In the genomic region with DNA sequence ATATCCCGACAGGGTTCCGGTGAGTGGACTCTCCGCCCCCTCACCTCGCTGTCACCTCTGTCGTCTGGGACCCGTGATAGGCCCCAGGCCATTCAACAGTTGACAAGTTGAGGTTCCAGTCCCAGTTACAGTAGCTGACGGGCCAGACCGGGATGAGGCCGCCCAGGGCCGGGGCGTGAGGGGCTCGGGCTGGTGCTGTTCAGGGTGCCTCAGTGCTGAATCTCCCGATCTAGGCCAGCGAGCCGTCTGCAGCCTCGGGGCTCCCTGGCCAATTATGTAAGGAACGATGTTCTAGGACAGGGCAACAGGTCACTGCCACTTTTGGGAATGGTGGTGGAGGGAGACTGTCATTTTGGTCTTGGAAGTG, we compare ENCODE assay signal across 9 cellular contexts. TPM values are rescaled to one million over a fixed set of nuclear protein-coding genes. Genes with fewer than 3 reads are reported as not detected.
DNase-seq lines count a peak whose midpoint lies in the region; ATAC-seq and TF ChIP-seq lines count a peak whose summit lies in the region.
"Had no signal": no experiment of that assay in that cellular context is flagged by ENCODE, and none has a peak within 500 bp of the region (broad histone marks: within the 10 kb centered on the region; RNA-seq: fewer than 3 reads in every experiment).

No MANE protein-coding gene starts in this region.

- ATAC-seq in CD8-positive, alpha-beta T cell, result no peak
- ATAC-seq in HG02571 (IDR thresholded peaks at IDR 0.05; ENCODE audit: unreplicated experiment) (peak; percentile 1), naive B cell (ENCODE audit: low read depth in 2 of 2) (no peak), HG03565 (IDR thresholded peaks at IDR 0.05; ENCODE audit: unreplicated experiment) (no peak)

- peak overlapping the region; percentile 94 for H3K4me3 Mint-ChIP-seq in CD8-positive, alpha-beta T cell
- peak overlapping the region; percentile 80 to 100 (median 94) for H3K4me3 Mint-ChIP-seq in naive B cell

- peaks cover 12% of the 10 kb centered on the region for H3K4me1 ChIP-seq in CD8-positive, alpha-beta T cell (ENCODE audit: insufficient read depth, low read length)
- H3K4me1 ChIP-seq in effector memory CD4-positive, alpha-beta T cell (ENCODE audit: control insufficient read depth, insufficient read depth, low read length, poor library complexity, severe bottlenecking), result peaks cover 17% of the 10 kb centered on the region

- TF ChIP-seq CTCF in CD8-positive, alpha-beta T cell (IDR thresholded peaks at IDR 0.05), result no peak

- peaks cover 43% of the 10 kb centered on the region for H3K36me3 Mint-ChIP-seq in CD8-positive, alpha-beta T cell
- peaks cover 0 to 5% of the 10 kb centered on the region in 2 donors for H3K36me3 Mint-ChIP-seq in naive B cell

- peak overlapping the region; percentile 81 for H3K27ac ChIP-seq in CD8-positive, alpha-beta T cell (ENCODE audit: low read depth, low read length)
- H3K27ac ChIP-seq in effector memory CD4-positive, alpha-beta T cell (ENCODE audit: insufficient read depth, low read length, poor library complexity, severe bottlenecking), result peak overlapping the region; percentile 83

- H3K27ac Mint-ChIP-seq in CD8-positive, alpha-beta T cell, result peak overlapping the region; percentile 78
- H3K27ac Mint-ChIP-seq in naive B cell, result peak overlapping the region; percentile 49 to 98 (median 84)

- DNase-seq in CD8-positive, alpha-beta T cell, result peak in 2 of 7 experiments; percentile 11 to 29
- peak; percentile 14 for DNase-seq in T follicular helper cell (ENCODE audit: low read depth)
- DNase-seq in effector memory CD4-positive, alpha-beta T cell, result peak in 1 of 3 donors; percentile 8
- DNase-seq in naive B cell, result no peak
- no peak for DNase-seq in SHP77 treated with DMSO at 0.1 percent for 48 hours (lab: John Stamatoyannopoulos, UW)
- no peak for DNase-seq in LoVo (ENCODE audit: low spot score)

- H3K27me3 ChIP-seq in CD8-positive, alpha-beta T cell (ENCODE audit: insufficient read depth, low read length), result no peaks in the 10 kb centered on the region
- no peaks in the 10 kb centered on the region for H3K27me3 ChIP-seq in effector memory CD4-positive, alpha-beta T cell (replicated peaks; ENCODE audit: control insufficient read depth, insufficient read depth, low read length, poor library complexity, severe bottlenecking)

- intact Hi-C loops in CD8-positive, alpha-beta T cell (cut with DNase I, micrococcal nuclease), result loop anchor here (1.0 to 5.0 kb wide), 10 partner anchors 11 to 1625 kb away; partner anchors contain the start of genes ADAT1 (in 2 of the 2), TMEM170A (in 2 of the 2), TMEM231 (in 2 of the 2) and CFDP1 (in 1 of the 2)

- POLR2A ChIA-PET in CD8-positive, alpha-beta T cell (lab: Charles Lee), result interaction anchor here (0.6 to 3.1 kb wide), 9 partner anchors 10 to 85 kb away, joined by 3 to 19 read pairs (median 4); partner anchors contain the start of genes ADAT1, KARS1, TERF2IP and TMEM231

- H3K9me3 Mint-ChIP-seq in CD8-positive, alpha-beta T cell, result no peaks in the 10 kb centered on the region
- no peaks in the 10 kb centered on the region for H3K9me3 Mint-ChIP-seq in naive B cell

- H3K36me3 ChIP-seq in CD8-positive, alpha-beta T cell (ENCODE audit: insufficient read depth, low read length), result peaks cover 17% of the 10 kb centered on the region
- peaks cover 18% of the 10 kb centered on the region for H3K36me3 ChIP-seq in effector memory CD4-positive, alpha-beta T cell (ENCODE audit: control insufficient read depth, insufficient read depth, low read length)

- CTCF ChIA-PET in CD8-positive, alpha-beta T cell (lab: Charles Lee), result interaction anchor here (0.8 to 4.8 kb wide), 5 partner anchors 46 to 133 kb away, joined by 3 to 22 read pairs (median 5); no protein-coding TSS in a partner anchor

- no peaks in the 10 kb centered on the region for H3K9me3 ChIP-seq in CD8-positive, alpha-beta T cell (ENCODE audit: low read length)
- no peaks in the 10 kb centered on the region for H3K9me3 ChIP-seq in effector memory CD4-positive, alpha-beta T cell (ENCODE audit: control insufficient read depth, low read length)

- peaks cover 49% of the 10 kb centered on the region for H3K4me1 Mint-ChIP-seq in CD8-positive, alpha-beta T cell (ENCODE audit: low read depth)
- peaks cover 35 to 58% (median 48%) of the 10 kb centered on the region in 3 donors for H3K4me1 Mint-ChIP-seq in naive B cell

- H3K4me3 ChIP-seq in CD8-positive, alpha-beta T cell (ENCODE audit: low read depth, low read length), result peak overlapping the region; percentile 98
- peak overlapping the region; percentile 97 for H3K4me3 ChIP-seq in effector memory CD4-positive, alpha-beta T cell (ENCODE audit: insufficient read depth, low read depth, low read length, poor library complexity, severe bottlenecking)

- peaks cover 15% of the 10 kb centered on the region for H3K27me3 Mint-ChIP-seq in CD8-positive, alpha-beta T cell (ENCODE audit: low read depth)
- peaks cover 0 to 14% (median 10%) of the 10 kb centered on the region in 3 donors for H3K27me3 Mint-ChIP-seq in naive B cell

RNA-seq across cellular contexts. Expression of gene GABARAPL2, which starts 0.7 kb away (rescaled TPM):
- total RNA-seq in CD8-positive, alpha-beta T cell, result 10 to 100 TPM; 37.4 to 39.4 TPM
- 100 to 1,000 TPM; 251 to 332 (median 315) TPM for polyA plus RNA-seq in naive B cell (ENCODE audit: low read depth in 6 of 6)

RNA-seq across cellular contexts. Expression of gene TMEM231, which starts 10.8 kb away (rescaled TPM):
- 1 to 10 TPM; 2.1 to 2.8 TPM for total RNA-seq in CD8-positive, alpha-beta T cell
- 1 to 10 TPM in 3 of 6 donors, under 1 TPM in 2, not detected in 1; 0.21 to 1.4 (median 1.1) TPM for polyA plus RNA-seq in naive B cell (ENCODE audit: low read depth in 6 of 6)

RNA-seq across cellular contexts. Expression of gene CHST5, which starts 31.0 kb away (rescaled TPM):
- total RNA-seq in CD8-positive, alpha-beta T cell, result not detected
- polyA plus RNA-seq in naive B cell (ENCODE audit: low read depth in 6 of 6), result not detected
- total RNA-seq: RPMI7951 had no signal

RNA-seq across cellular contexts. Expression of gene ADAT1, which starts 56.2 kb away (rescaled TPM):
- total RNA-seq in CD8-positive, alpha-beta T cell, result 10 to 100 TPM; 44.4 to 47.6 TPM
- polyA plus RNA-seq in naive B cell (ENCODE audit: low read depth in 6 of 6), result 10 to 100 TPM; 27.4 to 49.7 (median 39.2) TPM
